Comparison of ENCODE assay signal across 1 cellular context in genomic region chr5:75236322-75237316, GRCh38.
TF ChIP-seq lines count a peak whose summit lies in the region.

TSS of gene ANKRD31 (minus strand) at chr5:75236878. CDS start at chr5:75236686, 192 bp downstream.

TF ChIP-seq in K562, 482 proteins besides CTCF, POLR2A, EP300 and RAD21 (continued from another document and continues in another):
- no peak for TF ChIP-seq PTTG1 (tag; IDR thresholded peaks at IDR 0.05; ENCODE audit: low read depth)
- no peak for TF ChIP-seq MED1 (CRISPR knock-in tag; IDR thresholded peaks at IDR 0.05; ENCODE audit: borderline replicate concordance)
- no peak for TF ChIP-seq SMARCC2 (IDR thresholded peaks at IDR 0.05; ENCODE audit: low read depth)
- TF ChIP-seq WHSC1 (IDR thresholded peaks at IDR 0.05; ENCODE audit: low read length) = no peak
- no peak for TF ChIP-seq ELK1 (CRISPR knock-in tag; IDR thresholded peaks at IDR 0.05)
- no peak for TF ChIP-seq FUS (optimal IDR thresholded peaks at IDR 0.05; ENCODE audit: low read depth, low read length)
- TF ChIP-seq HSF4 (CRISPR knock-in tag; IDR thresholded peaks at IDR 0.05; ENCODE audit: borderline replicate concordance) = no peak
- no peak for TF ChIP-seq ZNF512 (tag; IDR thresholded peaks at IDR 0.05)
- TF ChIP-seq ZBTB2 (IDR thresholded peaks at IDR 0.05) = peak; percentile 58; the same call in 1 of the 2 replicates
- TF ChIP-seq CBX3 (IDR thresholded peaks at IDR 0.05; ENCODE audit: borderline replicate concordance in 1 of 2, low read length in 2 of 2) = no peak
- TF ChIP-seq HDGF (IDR thresholded peaks at IDR 0.05) = no peak
- peak; percentile 67; the same call in 1 of the 2 replicates for TF ChIP-seq CREB1 (IDR thresholded peaks at IDR 0.05)
- no peak for TF ChIP-seq CREB1 (CRISPR knock-in tag; IDR thresholded peaks at IDR 0.05)
- no peak for TF ChIP-seq POU5F1 (IDR thresholded peaks at IDR 0.05; ENCODE audit: borderline replicate concordance, low read depth, low read length, partially characterized antibody)
- no peak for TF ChIP-seq THRB (CRISPR knock-in tag; conservative IDR thresholded peaks at IDR 0.05)
- no peak for TF ChIP-seq TEAD1 (CRISPR knock-in tag; IDR thresholded peaks at IDR 0.05)
- no peak for TF ChIP-seq ZNF589 (CRISPR knock-in tag; IDR thresholded peaks at IDR 0.05; ENCODE audit: low read depth)
- no peak for TF ChIP-seq ZNF263 (CRISPR knock-in tag; IDR thresholded peaks at IDR 0.05; ENCODE audit: borderline replicate concordance)
- TF ChIP-seq CREB3 (tag; conservative IDR thresholded peaks at IDR 0.05; ENCODE audit: low read depth) = no peak; the same call in 1 of the 2 replicates
- no peak for TF ChIP-seq RREB1 (CRISPR knock-in tag; IDR thresholded peaks at IDR 0.05)
- TF ChIP-seq SNIP1 (IDR thresholded peaks at IDR 0.05; ENCODE audit: low read depth) = no peak
- no peak for TF ChIP-seq AFF1 (IDR thresholded peaks at IDR 0.05; ENCODE audit: low read depth in 1 of 2, partially characterized antibody in 2 of 2)
- no peak for TF ChIP-seq KHSRP (IDR thresholded peaks at IDR 0.05)
- TF ChIP-seq U2AF2 (optimal IDR thresholded peaks at IDR 0.05; ENCODE audit: low read depth, low read length) = no peak
- no peak for TF ChIP-seq COPS2 (conservative IDR thresholded peaks at IDR 0.05)
- TF ChIP-seq CTBP1 (IDR thresholded peaks at IDR 0.05; ENCODE audit: borderline replicate concordance) = peak; percentile 84
- TF ChIP-seq REST (CRISPR knock-in tag; IDR thresholded peaks at IDR 0.05; ENCODE audit: low read depth) = 0 out of 2 replicates have a peak, but pooled peaks have one; percentile 29
- no peak for TF ChIP-seq THRAP3 (IDR thresholded peaks at IDR 0.05; ENCODE audit: borderline replicate concordance)
- no peak for TF ChIP-seq SAP30 (IDR thresholded peaks at IDR 0.05; ENCODE audit: borderline replicate concordance, insufficient read depth, low read depth, low read length, poor library complexity, severe bottlenecking)
- TF ChIP-seq NCOA1 (IDR thresholded peaks at IDR 0.05; ENCODE audit: low read depth) = no peak
- TF ChIP-seq THAP7 (CRISPR knock-in tag; IDR thresholded peaks at IDR 0.05) = no peak
- no peak for TF ChIP-seq SMARCE1 (IDR thresholded peaks at IDR 0.05)
- no peak for TF ChIP-seq NFIX (CRISPR knock-in tag; IDR thresholded peaks at IDR 0.05; ENCODE audit: low read depth)
- TF ChIP-seq RBM34 (IDR thresholded peaks at IDR 0.05; ENCODE audit: borderline replicate concordance, insufficient read depth, low read length) = no peak
- peak; percentile 92 for TF ChIP-seq RBFOX2 (IDR thresholded peaks at IDR 0.05; ENCODE audit: low read depth, low read length)
- no peak for TF ChIP-seq HNRNPH1 (optimal IDR thresholded peaks at IDR 0.05; ENCODE audit: low read depth, low read length)
- TF ChIP-seq MCM5 (IDR thresholded peaks at IDR 0.05; ENCODE audit: low read depth) = no peak
- no peak for TF ChIP-seq SMARCA4 (IDR thresholded peaks at IDR 0.05)
- TF ChIP-seq HDAC2 (IDR thresholded peaks at IDR 0.05) = peak; percentile 62; the same call in 1 of the 2 replicates
